ENCODE assay signal across 11 cellular contexts in genomic region chr7:47259682-47260081, GRCh38.
"Had no signal": no experiment of that assay in that cellular context is flagged by ENCODE, and none has a peak within 500 bp of the region (broad histone marks: within the 10 kb centered on the region; RNA-seq: fewer than 3 reads in every experiment).

No MANE protein-coding gene starts in this region.

- H3K4me1 ChIP-seq: HAP-1 had no signal

- H3K36me3 ChIP-seq: HAP-1 had no signal

- H3K9me3 ChIP-seq: HAP-1 had no signal

- DNase-seq: GM23248, GOT3, H7, H9, HCEC 1CT, HFFc6 had no signal

- H3K4me3 ChIP-seq: GM23248, GM23338, HAP-1 had no signal

- ATAC-seq: GM23338, HCT116 had no signal

- H2AFZ ChIP-seq: GM23248, GM23338 had no signal

- H3K27ac ChIP-seq: GM23248 had no signal

- H3K4me2 ChIP-seq: GM23338 had no signal

- H3K9ac ChIP-seq: GM23248 had no signal

- FAIRE-seq: H1, H54 had no signal
